Comparison of ENCODE assay signal across 16 cellular contexts in genomic region chr18:22185723-22186386, GRCh38. TPM values are rescaled to one million over a fixed set of nuclear protein-coding genes. Genes with fewer than 3 reads are reported as not detected.
DNase-seq lines count a peak whose midpoint lies in the region; ATAC-seq, FAIRE-seq and TF ChIP-seq lines count a peak whose summit lies in the region.
"Had no signal": no experiment of that assay in that cellular context is flagged by ENCODE, and none has a peak within 500 bp of the region (broad histone marks: within the 10 kb centered on the region; RNA-seq: fewer than 3 reads in every experiment).

No MANE protein-coding gene starts in this region.

- no peaks in the 10 kb centered on the region for H3K36me3 Mint-ChIP-seq in GM23338 (ENCODE audit: low read depth)
- H3K36me3 Mint-ChIP-seq: natural killer cell had no signal

- peaks cover 10% of the 10 kb centered on the region for H3K27me3 Mint-ChIP-seq in GM23338 (ENCODE audit: insufficient read depth, low read depth, poor library complexity)

- H3K4me1 ChIP-seq in GM23338 (ENCODE audit: insufficient read depth) (no peaks in the 10 kb centered on the region), RWPE2 (ENCODE audit: insufficient read depth, poor library complexity, severe bottlenecking) (peaks cover 44% of the 10 kb centered on the region), small intestine (ENCODE audit: control insufficient read depth in 2 of 2, insufficient read depth in 1 of 2, low read depth in 1 of 2, low read length in 1 of 2) (peaks cover 2 to 6% of the 10 kb centered on the region in 2 donors)

- no peaks in the 10 kb centered on the region for H4K20me1 ChIP-seq in GM23338 (replicated peaks; ENCODE audit: insufficient read depth)

- no peaks in the 10 kb centered on the region for H3K9me3 Mint-ChIP-seq in GM23338
- H3K9me3 Mint-ChIP-seq: activated naive CD8-positive, alpha-beta T cell treated with anti-CD3 and anti-CD28 coated beads, Interleukin-2, amount 50 U/mL, for 24 hours; natural killer cell had no signal

- H3K4me3 Mint-ChIP-seq in GM23338: no peak overlapping the region
- H3K4me3 Mint-ChIP-seq: activated naive CD8-positive, alpha-beta T cell treated with anti-CD3 and anti-CD28 coated beads, Interleukin-2, amount 50 U/mL, for 24 hours; natural killer cell had no signal

- no peak overlapping the region for H3K27ac Mint-ChIP-seq in GM23338
- H3K27ac Mint-ChIP-seq: activated naive CD8-positive, alpha-beta T cell treated with anti-CD3 and anti-CD28 coated beads, Interleukin-2, amount 50 U/mL, for 24 hours; natural killer cell had no signal

- no peak overlapping the region for H3K4me3 ChIP-seq in GM23338
- H3K4me3 ChIP-seq in RWPE2 (ENCODE audit: severe bottlenecking): no peak overlapping the region
- no peak overlapping the region for H3K4me3 ChIP-seq in small intestine (ENCODE audit: low read depth in 1 of 2, low read length in 2 of 2)
- H3K4me3 ChIP-seq: testis had no signal

- 25 to 61% (median 36%) methylated on average over 10 of the region's 10 CpGs for WGBS in small intestine, 3 donors

- H3K27me3 ChIP-seq in GM23338 (ENCODE audit: insufficient read depth): peaks cover 22% of the 10 kb centered on the region
- no peaks in the 10 kb centered on the region for H3K27me3 ChIP-seq in RWPE2 (ENCODE audit: insufficient read depth, poor library complexity, severe bottlenecking)
- H3K27me3 ChIP-seq in small intestine (ENCODE audit: control insufficient read depth in 2 of 2, insufficient read depth in 2 of 2, low read length in 2 of 2): no peaks in the 10 kb centered on the region
- H3K27me3 ChIP-seq: testis had no signal

- DNase-seq in GM23338 (ENCODE audit: low spot score) (no peak), RWPE2 (ENCODE audit: low spot score) (no peak), left ventricle myocardium superior (no peak), small intestine (no peak), left lobe of liver (ENCODE audit: low spot score) (no peak)
- DNase-seq in stimulated activated naive CD4-positive, alpha-beta T cell (lab: John Stamatoyannopoulos, UW): no peak
- no peak for DNase-seq in activated naive CD4-positive, alpha-beta T cell treated with anti-CD3 and anti-CD28 coated beads, Interleukin-2, amount 50 U/mL, for 16 hours
- DNase-seq: activated CD4-positive, alpha-beta T cell treated with anti-CD3 and anti-CD28 coated beads, Interleukin-2, amount 50 U/mL, for 1 hour; activated naive CD8-positive, alpha-beta T cell treated with anti-CD3 and anti-CD28 coated beads, Interleukin-2, amount 50 U/mL, for 24 hours; activated T-cell treated with anti-CD3 and anti-CD28 coated beads, Interleukin-2, amount 50 U/mL, for 48 hours; AML-193; DMS79; natural killer cell; T1000; testis had no signal

- ATAC-seq in GM23338 (0 out of 3 replicates have a peak, but pooled peaks have one; percentile 23), RWPE2 (ENCODE audit: low read depth) (no peak), left ventricle myocardium superior (peak; percentile 1), GM21619 (IDR thresholded peaks at IDR 0.05; ENCODE audit: unreplicated experiment) (no peak), left lobe of liver (no peak)
- ATAC-seq: activated naive CD8-positive, alpha-beta T cell treated with anti-CD3 and anti-CD28 coated beads, Interleukin-2, amount 50 U/mL, for 24 hours; natural killer cell had no signal

- peak overlapping the region; percentile 74; the same call in 1 of the 2 replicates for H2AFZ ChIP-seq in GM23338

- H3K9me2 ChIP-seq in GM23338 (ENCODE audit: insufficient read depth): no peaks in the 10 kb centered on the region

- intact Hi-C loops in left ventricle myocardium superior (cut with micrococcal nuclease): loop anchor here (10.0 kb wide), 1 partner anchor 379 kb away; no protein-coding TSS in a partner anchor

- H3K4me1 Mint-ChIP-seq in GM23338: peaks cover 1% of the 10 kb centered on the region; the same call in 2 of the 3 replicates

- H3K79me2 ChIP-seq in GM23338 (replicated peaks; ENCODE audit: insufficient read depth): no peaks in the 10 kb centered on the region

- no peak for TF ChIP-seq CTCF in GM23338 (conservative IDR thresholded peaks at IDR 0.05; ENCODE audit: low read depth in 2 of 2)
- no peak for TF ChIP-seq CTCF in RWPE2 (IDR thresholded peaks at IDR 0.05; ENCODE audit: poor library complexity, severe bottlenecking)

- no peaks in the 10 kb centered on the region for H3K36me3 ChIP-seq in GM23338 (ENCODE audit: insufficient read depth)
- H3K36me3 ChIP-seq in RWPE2 (ENCODE audit: low read depth): peaks cover 50% of the 10 kb centered on the region
- peaks cover 0 to 5% of the 10 kb centered on the region in 2 donors for H3K36me3 ChIP-seq in small intestine (ENCODE audit: control insufficient read depth in 2 of 2, insufficient read depth in 2 of 2, low read length in 2 of 2)

- no peak overlapping the region for H3K27ac ChIP-seq in GM23338 (ENCODE audit: low read depth)
- H3K27ac ChIP-seq in RWPE2 (ENCODE audit: poor library complexity, severe bottlenecking): peak overlapping the region; percentile 67
- peak overlapping the region; percentile 55 to 57 for H3K27ac ChIP-seq in small intestine (ENCODE audit: low read depth in 1 of 2, low read length in 1 of 2)
- H3K27ac ChIP-seq: testis had no signal

- no peak for FAIRE-seq in small intestine (lab: Jason Lieb, UNC)

- H3F3A ChIP-seq in GM23338 (replicated peaks; ENCODE audit: low read depth): no peaks in the 10 kb centered on the region

- H3K9me3 ChIP-seq in RWPE2 (ENCODE audit: severe bottlenecking) (no peaks in the 10 kb centered on the region), small intestine (ENCODE audit: control insufficient read depth, low read depth) (no peaks in the 10 kb centered on the region)
- H3K9me3 ChIP-seq: testis had no signal

- H3K4me2 ChIP-seq in GM23338: no peak overlapping the region

TF ChIP-seq in GM23338, 12 proteins besides CTCF, POLR2A, EP300 and RAD21:
- no peak for TF ChIP-seq ZNF114 (CRISPR knock-in tag; IDR thresholded peaks at IDR 0.05)
- TF ChIP-seq POLR2AphosphoS5 (IDR thresholded peaks at IDR 0.05; ENCODE audit: low read depth): no peak
- no peak for TF ChIP-seq REST (IDR thresholded peaks at IDR 0.05; ENCODE audit: unreplicated experiment)
- TF ChIP-seq STAT1 (IDR thresholded peaks at IDR 0.05; ENCODE audit: unreplicated experiment): no peak
- no peak for TF ChIP-seq CREB1 (CRISPR knock-in tag; IDR thresholded peaks at IDR 0.05; ENCODE audit: low read depth)
- TF ChIP-seq EZH2 (IDR thresholded peaks at IDR 0.05; ENCODE audit: low read depth, unreplicated experiment): no peak

RNA-seq across cellular contexts. Expression of gene GATA6, which starts 16.5 kb away (rescaled TPM):
- not detected in 2 replicates for total RNA-seq in GM23338 (2014; rRNA removed; shearing (Covaris generic))
- 0.08 and 0.30 TPM in 2 replicates for polyA plus RNA-seq in GM23338 (2016; fragmentation: Nextera tagmentation; extraction: Ambion mirVana)
- 62.3 TPM for total RNA-seq in left ventricle myocardium superior
- polyA plus RNA-seq in small intestine: 10 to 100 TPM; 25.9 to 36.9 (median 27.8) TPM
- 11.7 TPM for total RNA-seq in left lobe of liver

Comparison
In these comparisons a context has a peak if more than half of its experiments do, and no peak if none do; other contexts are left out.
1. ATAC-seq: peak in GM23338 (single experiment) and left ventricle myocardium superior (single experiment); none in RWPE2 (single experiment), GM21619 (single experiment) and left lobe of liver (single experiment).
2. RNA of gene GATA6, which starts 16.5 kb away (total RNA-seq): 62.3 TPM in left ventricle myocardium superior (single experiment) and 11.7 TPM in left lobe of liver (single experiment); not detected in GM23338; every median in the first group is over 10 times any median in the second.